2 cellular contexts compared by ENCODE assay signal in genomic region chr9:132166599-132166998, GRCh38.
TF ChIP-seq lines count a peak whose summit lies in the region.

No MANE protein-coding gene starts in this region.

TF ChIP-seq in HepG2, 621 proteins besides CTCF, POLR2A, EP300 and RAD21:
- TF ChIP-seq HOXA3 (CRISPR knock-in tag; IDR thresholded peaks at IDR 0.05) = peak; percentile 42; the same call in 1 of the 2 replicates
- no peak for TF ChIP-seq HBP1 (CRISPR knock-in tag; IDR thresholded peaks at IDR 0.05; ENCODE audit: low read depth)
- TF ChIP-seq IRF1 (CRISPR knock-in tag; IDR thresholded peaks at IDR 0.05; ENCODE audit: low read depth) = no peak
- TF ChIP-seq ZBTB33 (CRISPR knock-in tag; IDR thresholded peaks at IDR 0.05) = peak; percentile 85
- no peak for TF ChIP-seq RAD51 (IDR thresholded peaks at IDR 0.05; ENCODE audit: borderline replicate concordance)
- TF ChIP-seq ZNF891 (CRISPR knock-in tag; IDR thresholded peaks at IDR 0.05) = no peak
- no peak for TF ChIP-seq ETV6 (CRISPR knock-in tag; conservative IDR thresholded peaks at IDR 0.05)

TF ChIP-seq in endothelial cell of umbilical vein, 7 proteins besides CTCF, POLR2A, EP300 and RAD21:
- TF ChIP-seq GATA2 (IDR thresholded peaks at IDR 0.05; ENCODE audit: insufficient read depth, insufficient read length, low read depth, low read length) (no peak), MYC (IDR thresholded peaks at IDR 0.05; ENCODE audit: low read depth, low read length) (no peak), FOS (IDR thresholded peaks at IDR 0.05; ENCODE audit: borderline replicate concordance, insufficient read depth, low read length) (no peak)
TF ChIP-seq in endothelial cell of umbilical vein: peak in this region for 0.
